9 cellular contexts compared by ENCODE assay signal in the genomic region with DNA sequence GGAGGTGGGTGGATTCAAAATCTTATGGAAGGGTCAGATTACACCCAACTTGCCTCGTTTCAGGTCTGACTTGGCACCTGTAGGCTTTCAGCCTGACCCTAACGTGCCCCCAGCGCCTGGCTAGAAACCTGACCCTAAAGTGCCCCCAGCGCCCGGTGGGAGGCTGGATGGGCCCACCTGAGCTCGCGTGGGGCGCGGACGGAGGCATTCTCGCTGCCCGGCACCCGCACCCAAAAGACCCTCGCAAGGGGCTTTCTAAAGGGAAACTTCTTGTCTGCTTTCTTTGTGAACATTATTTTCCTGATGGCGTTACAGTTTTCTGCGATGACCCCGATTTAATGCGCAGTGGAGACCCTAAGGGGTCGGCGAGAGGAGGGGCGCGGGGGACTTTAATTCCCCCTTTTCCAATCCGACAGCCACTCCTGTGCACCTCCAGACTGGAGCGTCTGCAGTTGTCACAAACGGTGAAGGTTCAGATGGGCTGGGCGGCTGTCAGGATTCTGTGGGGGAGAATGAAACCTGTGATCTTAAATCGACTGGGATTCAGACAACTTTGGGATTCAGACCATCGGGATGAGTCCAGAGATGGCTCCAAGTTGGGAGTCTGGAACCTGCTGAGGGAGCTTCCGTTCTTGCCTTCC. TPM values are rescaled to one million over a fixed set of nuclear protein-coding genes. Genes with fewer than 3 reads are reported as not detected.
DNase-seq lines count a peak whose midpoint lies in the region; ATAC-seq and TF ChIP-seq lines count a peak whose summit lies in the region.
"Had no signal": no experiment of that assay in that cellular context is flagged by ENCODE, and none has a peak within 500 bp of the region (broad histone marks: within the 10 kb centered on the region; RNA-seq: fewer than 3 reads in every experiment).

No MANE protein-coding gene starts in this region.

- no peaks in the 10 kb centered on the region for H3K36me3 Mint-ChIP-seq in activated CD8-positive, alpha-beta T cell treated with anti-CD3 and anti-CD28 coated beads, Interleukin-2, amount 10 ng/mL, durations not matched to agents 7 days and 5 days (ENCODE audit: low read depth)
- no peaks in the 10 kb centered on the region for H3K36me3 Mint-ChIP-seq in activated CD8-positive, alpha-beta memory T cell treated with anti-CD3 and anti-CD28 coated beads, Interleukin-2, amount 10 ng/mL, durations not matched to agents 7 days and 5 days

- peaks cover 68% of the 10 kb centered on the region for H3K27me3 Mint-ChIP-seq in activated CD8-positive, alpha-beta T cell treated with anti-CD3 and anti-CD28 coated beads, Interleukin-2, amount 10 ng/mL, durations not matched to agents 7 days and 5 days (ENCODE audit: low read depth)
- peaks cover 72% of the 10 kb centered on the region for H3K27me3 Mint-ChIP-seq in activated CD8-positive, alpha-beta memory T cell treated with anti-CD3 and anti-CD28 coated beads, Interleukin-2, amount 10 ng/mL, durations not matched to agents 7 days and 5 days

- CTCF ChIA-PET in A673 (lab: Charles Lee) = interaction anchor here (0.6 to 2.1 kb wide), 7 partner anchors 19 to 959 kb away, joined by 3 to 14 read pairs (median 6); no protein-coding TSS in a partner anchor
- CTCF ChIA-PET in activated CD8-positive, alpha-beta T cell treated with anti-CD3 and anti-CD28 coated beads, Interleukin-2, amount 10 ng/mL, durations not matched to agents 7 days and 5 days (lab: Charles Lee) = interaction anchor here (0.8 to 1.3 kb wide), 4 partner anchors 8 to 178 kb away, joined by 3 to 5 read pairs (median 4); no protein-coding TSS in a partner anchor
- CTCF ChIA-PET in activated CD8-positive, alpha-beta memory T cell treated with anti-CD3 and anti-CD28 coated beads, Interleukin-2, amount 10 ng/mL, durations not matched to agents 7 days and 5 days (lab: Charles Lee) = interaction anchor here (1.0 to 1.5 kb wide), 3 partner anchors 35 to 237 kb away, joined by 3 to 7 read pairs (median 3); no protein-coding TSS in a partner anchor

- no peak overlapping the region for H3K4ac ChIP-seq in mesenchymal stem cell (ENCODE audit: low read depth in 1 of 2, low read length in 2 of 2)

- no peak overlapping the region for H2BK120ac ChIP-seq in mesenchymal stem cell (ENCODE audit: low read depth, low read length)

- no peak overlapping the region for H2BK12ac ChIP-seq in mesenchymal stem cell (ENCODE audit: low read length in 2 of 2)

- peak overlapping the region; percentile 68 for H3K9ac ChIP-seq in mesenchymal stem cell (ENCODE audit: low read length)

- no peak overlapping the region for H3K27ac ChIP-seq in A673 (ENCODE audit: low read depth, low read length, poor library complexity, severe bottlenecking)
- H3K27ac ChIP-seq in mesenchymal stem cell (ENCODE audit: low read length, poor library complexity, severe bottlenecking) = no peak overlapping the region
- H3K27ac ChIP-seq: neutrophil had no signal

- H3K4me1 ChIP-seq in A673 (ENCODE audit: insufficient read depth, low read length, poor library complexity, severe bottlenecking) (peaks cover 23% of the 10 kb centered on the region), mesenchymal stem cell (ENCODE audit: control insufficient read depth, insufficient read depth, low read depth, low read length) (peaks cover 29% of the 10 kb centered on the region)

- no peak overlapping the region for H2BK5ac ChIP-seq in mesenchymal stem cell (ENCODE audit: low read depth, low read length, poor library complexity, severe bottlenecking)

- peak overlapping the region; percentile 21 for H3K4me2 ChIP-seq in mesenchymal stem cell (ENCODE audit: low read length, poor library complexity, severe bottlenecking)

- no peaks in the 10 kb centered on the region for H3K9me3 ChIP-seq in A673 (ENCODE audit: low read depth, low read length, poor library complexity, severe bottlenecking)
- no peaks in the 10 kb centered on the region for H3K9me3 ChIP-seq in mesenchymal stem cell (ENCODE audit: control insufficient read depth, low read length)
- H3K9me3 ChIP-seq: neutrophil had no signal

- WGBS in mesenchymal stem cell = 5% methylated on average over 29 of the region's 29 CpGs

- no peak for TF ChIP-seq CTCF in A673 (conservative IDR thresholded peaks at IDR 0.05; ENCODE audit: low read depth, low read length)

- H3K27ac Mint-ChIP-seq in activated CD8-positive, alpha-beta T cell treated with anti-CD3 and anti-CD28 coated beads, Interleukin-2, amount 10 ng/mL, durations not matched to agents 7 days and 5 days = no peak overlapping the region
- no peak overlapping the region for H3K27ac Mint-ChIP-seq in activated CD8-positive, alpha-beta memory T cell treated with anti-CD3 and anti-CD28 coated beads, Interleukin-2, amount 10 ng/mL, durations not matched to agents 7 days and 5 days

- H3K18ac ChIP-seq in mesenchymal stem cell (ENCODE audit: low read depth in 1 of 2, low read length in 2 of 2) = no peak overlapping the region

- no peak overlapping the region for H2BK15ac ChIP-seq in mesenchymal stem cell (ENCODE audit: low read depth, poor library complexity, severe bottlenecking)

- BruUV-seq in A673 (replicated peaks; lab: Mats Ljungman, UMichigan) = no TSS peak

- H3K4me1 Mint-ChIP-seq in activated CD8-positive, alpha-beta T cell treated with anti-CD3 and anti-CD28 coated beads, Interleukin-2, amount 10 ng/mL, durations not matched to agents 7 days and 5 days (ENCODE audit: low read depth) = peaks cover 35% of the 10 kb centered on the region
- peaks cover 28% of the 10 kb centered on the region for H3K4me1 Mint-ChIP-seq in activated CD8-positive, alpha-beta memory T cell treated with anti-CD3 and anti-CD28 coated beads, Interleukin-2, amount 10 ng/mL, durations not matched to agents 7 days and 5 days

- DNase-seq in A673 (ENCODE audit: low spot score) (no peak), H7 (peak; percentile 68), mesenchymal stem cell (no peak), NCI-H2107 treated with DMSO at 0.1 percent for 48 hours (lab: John Stamatoyannopoulos, UW; ENCODE audit: unreplicated experiment) (no peak), left colon (no peak)
- no peak for DNase-seq in activated CD8-positive, alpha-beta T cell treated with anti-CD3 and anti-CD28 coated beads, Interleukin-2, amount 10 ng/mL, durations not matched to agents 7 days and 5 days
- DNase-seq in activated CD8-positive, alpha-beta memory T cell treated with anti-CD3 and anti-CD28 coated beads, Interleukin-2, amount 10 ng/mL, durations not matched to agents 7 days and 5 days = no peak

- peak overlapping the region; percentile 44 for H3K4me3 Mint-ChIP-seq in activated CD8-positive, alpha-beta T cell treated with anti-CD3 and anti-CD28 coated beads, Interleukin-2, amount 10 ng/mL, durations not matched to agents 7 days and 5 days
- H3K4me3 Mint-ChIP-seq in activated CD8-positive, alpha-beta memory T cell treated with anti-CD3 and anti-CD28 coated beads, Interleukin-2, amount 10 ng/mL, durations not matched to agents 7 days and 5 days = no peak overlapping the region

- no peak overlapping the region for H2AFZ ChIP-seq in mesenchymal stem cell (ENCODE audit: low read depth, low read length)

- ATAC-seq in activated CD8-positive, alpha-beta T cell treated with anti-CD3 and anti-CD28 coated beads, Interleukin-2, amount 10 ng/mL, durations not matched to agents 7 days and 5 days = no peak
- ATAC-seq in activated CD8-positive, alpha-beta memory T cell treated with anti-CD3 and anti-CD28 coated beads, Interleukin-2, amount 10 ng/mL, durations not matched to agents 7 days and 5 days = no peak
- ATAC-seq in HG02973 (IDR thresholded peaks at IDR 0.05; ENCODE audit: unreplicated experiment) = no peak
- ATAC-seq in left colon = no peak

- no peak overlapping the region for H4K8ac ChIP-seq in mesenchymal stem cell (ENCODE audit: low read length)

- H3K9me3 Mint-ChIP-seq in activated CD8-positive, alpha-beta T cell treated with anti-CD3 and anti-CD28 coated beads, Interleukin-2, amount 10 ng/mL, durations not matched to agents 7 days and 5 days (ENCODE audit: insufficient read depth) = no peaks in the 10 kb centered on the region
- H3K9me3 Mint-ChIP-seq in activated CD8-positive, alpha-beta memory T cell treated with anti-CD3 and anti-CD28 coated beads, Interleukin-2, amount 10 ng/mL, durations not matched to agents 7 days and 5 days (ENCODE audit: low read depth) = no peaks in the 10 kb centered on the region

- no peaks in the 10 kb centered on the region for H3K79me1 ChIP-seq in mesenchymal stem cell (replicated peaks; ENCODE audit: low read length, poor library complexity, severe bottlenecking)

- no peak overlapping the region for H4K91ac ChIP-seq in mesenchymal stem cell (ENCODE audit: low read length)

- H3K14ac ChIP-seq in mesenchymal stem cell (ENCODE audit: low read length in 2 of 2) = no peak overlapping the region

- POLR2A ChIA-PET in A673 (lab: Charles Lee; ENCODE audit: low non-redundant PET) = interaction anchor here (0.6 kb wide), 1 partner anchor 11 kb away, joined by 6 read pairs; no protein-coding TSS in a partner anchor
- POLR2A ChIA-PET in activated CD8-positive, alpha-beta T cell treated with anti-CD3 and anti-CD28 coated beads, Interleukin-2, amount 10 ng/mL, durations not matched to agents 7 days and 5 days (lab: Charles Lee) = no interaction called here

- H3K27me3 ChIP-seq in A673 (replicated peaks; ENCODE audit: insufficient read depth, low read depth, low read length, poor library complexity) (peaks cover 63% of the 10 kb centered on the region), H7 (ENCODE audit: control insufficient read depth, insufficient read depth, low read length) (peaks cover 62% of the 10 kb centered on the region), mesenchymal stem cell (ENCODE audit: control insufficient read depth in 1 of 2, insufficient read depth in 1 of 2, low read length in 2 of 2) (peaks cover 59 to 78% of the 10 kb centered on the region in 2 experiments)

- no peak overlapping the region for H3K23ac ChIP-seq in mesenchymal stem cell (ENCODE audit: low read length in 2 of 2)

- no peak overlapping the region for H2AK5ac ChIP-seq in mesenchymal stem cell (ENCODE audit: low read length, severe bottlenecking)

- H3K4me3 ChIP-seq in A673 (ENCODE audit: low read depth, low read length, poor library complexity, severe bottlenecking) (peak overlapping the region; percentile 40), H7 (ENCODE audit: insufficient read depth, low read depth, low read length) (peak overlapping the region; percentile 71), mesenchymal stem cell (ENCODE audit: insufficient read depth in 1 of 2, low read depth in 1 of 2, low read length in 2 of 2) (peak overlapping the region in 1 of 2 experiments; percentile 60)

- H3K36me3 ChIP-seq in A673 (ENCODE audit: insufficient read depth, low read length, poor library complexity, severe bottlenecking) (no peaks in the 10 kb centered on the region), H7 (replicated peaks; ENCODE audit: control insufficient read depth, insufficient read depth, low read length) (no peaks in the 10 kb centered on the region), mesenchymal stem cell (ENCODE audit: control insufficient read depth in 1 of 2, insufficient read depth in 2 of 2, low read depth in 1 of 2, low read length in 2 of 2) (no peaks in the 10 kb centered on the region)
- H3K36me3 ChIP-seq: neutrophil had no signal

- intact Hi-C loops in A673 (cut with micrococcal nuclease; ENCODE audit: unreplicated experiment) = loop anchor here (2.0 kb wide), 1 partner anchor 179 kb away; no protein-coding TSS in a partner anchor
- intact Hi-C loops in left colon (cut with DNase I, micrococcal nuclease) = no loop called here

RNA-seq across cellular contexts. Expression of gene HRK, which starts 0.7 kb away (rescaled TPM):
- 0.17 and 0.37 TPM in 2 replicates for total RNA-seq in A673 (2021)
- 0.33 and 0.59 TPM in 2 replicates for total RNA-seq in H7 (2014; rRNA removed; shearing (Covaris generic))
- not detected for total RNA-seq in activated CD8-positive, alpha-beta T cell treated with anti-CD3 and anti-CD28 coated beads, Interleukin-2, amount 10 ng/mL, durations not matched to agents 7 days and 5 days
- polyA plus RNA-seq in mesenchymal stem cell (2013, experiment 1 of 2) = not detected
- not detected for polyA plus RNA-seq in mesenchymal stem cell (2013, experiment 2 of 2)
- not detected for total RNA-seq in activated CD8-positive, alpha-beta memory T cell treated with anti-CD3 and anti-CD28 coated beads, Interleukin-2, amount 10 ng/mL, durations not matched to agents 7 days and 5 days
- 1 to 10 TPM in 1 of 2 donors, under 1 TPM in 1; 0.73 to 1.1 TPM for total RNA-seq in left colon

RNA-seq across cellular contexts. Expression of gene FBXW8, which starts 28.8 kb away (rescaled TPM):
- 14.8 and 17.0 TPM in 2 replicates for total RNA-seq in A673 (2021)
- total RNA-seq in H7 (2014; rRNA removed; shearing (Covaris generic)) = 10.4 and 13.2 TPM in 2 replicates
- total RNA-seq in activated CD8-positive, alpha-beta T cell treated with anti-CD3 and anti-CD28 coated beads, Interleukin-2, amount 10 ng/mL, durations not matched to agents 7 days and 5 days = 10 to 100 TPM; 12.4 to 12.9 TPM
- 13.0 TPM for polyA plus RNA-seq in mesenchymal stem cell (2013, experiment 1 of 2)
- 13.5 TPM for polyA plus RNA-seq in mesenchymal stem cell (2013, experiment 2 of 2)
- 10 to 100 TPM; 11.5 to 12.8 TPM for total RNA-seq in activated CD8-positive, alpha-beta memory T cell treated with anti-CD3 and anti-CD28 coated beads, Interleukin-2, amount 10 ng/mL, durations not matched to agents 7 days and 5 days
- 10 to 100 TPM in 1 of 2 donors, 1 to 10 TPM in 1; 9.0 to 14.4 TPM for total RNA-seq in left colon
